8 cellular contexts compared by ENCODE assay signal in genomic region chr4:119284876-119285611, GRCh38. TPM values are rescaled to one million over a fixed set of nuclear protein-coding genes. Genes with fewer than 3 reads are reported as not detected.
DNase-seq lines count a peak whose midpoint lies in the region; ATAC-seq and TF ChIP-seq lines count a peak whose summit lies in the region.

No MANE protein-coding gene starts in this region.

- no peak overlapping the region for H3K27ac Mint-ChIP-seq in Caco-2 (ENCODE audit: unreplicated experiment)
- H3K27ac Mint-ChIP-seq in activated CD4-positive, alpha-beta memory T cell treated with anti-CD3 and anti-CD28 coated beads for 36 hours, result peak overlapping the region; percentile 11

- POLR2A ChIA-PET in Caco-2 (lab: Charles Lee), result no interaction called here
- POLR2A ChIA-PET in activated CD4-positive, alpha-beta memory T cell treated with anti-CD3 and anti-CD28 coated beads for 36 hours (lab: Charles Lee), result no interaction called here

- no peaks in the 10 kb centered on the region for H3K9me3 ChIP-seq in Caco-2

- ATAC-seq in HG02588 (IDR thresholded peaks at IDR 0.05; ENCODE audit: unreplicated experiment) (peak; percentile 58), HG03571 (IDR thresholded peaks at IDR 0.05; ENCODE audit: unreplicated experiment) (no peak)

- peaks cover 28% of the 10 kb centered on the region for H3K4me1 Mint-ChIP-seq in Caco-2 (ENCODE audit: low read depth, unreplicated experiment)
- H3K4me1 Mint-ChIP-seq in activated CD4-positive, alpha-beta memory T cell treated with anti-CD3 and anti-CD28 coated beads for 36 hours (ENCODE audit: low read depth), result peaks cover 29% of the 10 kb centered on the region

- H3K4me3 ChIP-seq in Caco-2 (ENCODE audit: low read depth, low read length), result no peak overlapping the region

- BruUV-seq in Caco-2 (replicated peaks; lab: Mats Ljungman, UMichigan), result no TSS peak

- intact Hi-C loops in Caco-2 (cut with micrococcal nuclease; ENCODE audit: unreplicated experiment), result loop anchor here (5.0 kb wide), 1 partner anchor 73 kb away; the partner anchor contains the start of gene USP53
- intact Hi-C loops in activated CD4-positive, alpha-beta memory T cell treated with anti-CD3 and anti-CD28 coated beads for 36 hours (cut with micrococcal nuclease), result no loop called here

- no peaks in the 10 kb centered on the region for H3K9me3 Mint-ChIP-seq in Caco-2 (ENCODE audit: unreplicated experiment)
- no peaks in the 10 kb centered on the region for H3K9me3 Mint-ChIP-seq in activated CD4-positive, alpha-beta memory T cell treated with anti-CD3 and anti-CD28 coated beads for 36 hours

- DNase-seq in Caco-2 (no peak), iris pigment epithelial cell (ENCODE audit: low read depth) (peak; percentile 45), KG1 (lab: John Stamatoyannopoulos, UW) (no peak), NCI-H2171 (lab: John Stamatoyannopoulos, UW) (no peak)
- no peak for DNase-seq in activated CD4-positive, alpha-beta memory T cell treated with anti-CD3 and anti-CD28 coated beads for 36 hours
- DNase-seq in stimulated activated CD4-positive, alpha-beta T cell treated with anti-CD3 and anti-CD28 coated beads, Interleukin-15, amount 100 ng/mL, for 24 hours, result no peak

- peak overlapping the region; percentile 11 for H3K4me3 Mint-ChIP-seq in Caco-2 (ENCODE audit: unreplicated experiment)
- peak overlapping the region; percentile 45 for H3K4me3 Mint-ChIP-seq in activated CD4-positive, alpha-beta memory T cell treated with anti-CD3 and anti-CD28 coated beads for 36 hours

- no peak for TF ChIP-seq CTCF in Caco-2 (IDR thresholded peaks at IDR 0.05; ENCODE audit: insufficient read depth in 1 of 2, low read depth in 1 of 2, low read length in 1 of 2, severe bottlenecking in 1 of 2, unreplicated experiment in 1 of 2)

- peaks cover 30% of the 10 kb centered on the region for H3K36me3 Mint-ChIP-seq in Caco-2 (ENCODE audit: insufficient read depth, unreplicated experiment)
- peaks cover 2% of the 10 kb centered on the region for H3K36me3 Mint-ChIP-seq in activated CD4-positive, alpha-beta memory T cell treated with anti-CD3 and anti-CD28 coated beads for 36 hours

- no peaks in the 10 kb centered on the region for H3K27me3 Mint-ChIP-seq in Caco-2 (ENCODE audit: insufficient read depth, unreplicated experiment)
- no peaks in the 10 kb centered on the region for H3K27me3 Mint-ChIP-seq in activated CD4-positive, alpha-beta memory T cell treated with anti-CD3 and anti-CD28 coated beads for 36 hours

- H3K27me3 ChIP-seq in Caco-2 (replicated peaks; ENCODE audit: control insufficient read depth, insufficient read depth, low read length), result no peaks in the 10 kb centered on the region

- CTCF ChIA-PET in Caco-2 (lab: Charles Lee), result no interaction called here
- CTCF ChIA-PET in activated CD4-positive, alpha-beta memory T cell treated with anti-CD3 and anti-CD28 coated beads for 36 hours (lab: Charles Lee), result interaction anchor here (0.6 kb wide), 1 partner anchor 244 kb away, joined by 5 read pairs; no protein-coding TSS in a partner anchor

- peaks cover 2% of the 10 kb centered on the region for H3K4me1 ChIP-seq in Caco-2

- H3K36me3 ChIP-seq in Caco-2 (ENCODE audit: control insufficient read depth, insufficient read depth, low read length), result no peaks in the 10 kb centered on the region

RNA-seq across cellular contexts. Expression of gene FABP2, which starts 36.9 kb away (rescaled TPM):
- total RNA-seq in Caco-2 (2022), result not detected in 2 replicates
- total RNA-seq in activated CD4-positive, alpha-beta memory T cell treated with anti-CD3 and anti-CD28 coated beads for 36 hours, result not detected
